In genomic region chr10:117543245-117543998, GRCh38 we compare ENCODE assay signal across 11 cellular contexts. TPM values are rescaled to one million over a fixed set of nuclear protein-coding genes. Genes with fewer than 3 reads are reported as not detected.
DNase-seq lines count a peak whose midpoint lies in the region; ATAC-seq, FAIRE-seq and TF ChIP-seq lines count a peak whose summit lies in the region.
"Had no signal": no experiment of that assay in that cellular context is flagged by ENCODE, and none has a peak within 500 bp of the region (broad histone marks: within the 10 kb centered on the region; RNA-seq: fewer than 3 reads in every experiment).

No MANE protein-coding gene starts in this region.

- no peak overlapping the region for H2BK15ac ChIP-seq in H1 (ENCODE audit: low read length)

- peaks cover 36% of the 10 kb centered on the region for H3K4me1 Mint-ChIP-seq in neural crest cell

- H3K27me3 Mint-ChIP-seq in neural crest cell (ENCODE audit: low read depth), result peaks cover 100% of the 10 kb centered on the region

- H2BK120ac ChIP-seq in H1 (replicated peaks; ENCODE audit: low read depth, low read length), result no peak overlapping the region

- no peaks in the 10 kb centered on the region for H3K79me1 ChIP-seq in H1 (ENCODE audit: low read depth, low read length)

- peak overlapping the region; percentile 80 for H3K4me3 Mint-ChIP-seq in neural crest cell

- TF ChIP-seq CTCF in AG10803 (conservative IDR thresholded peaks at IDR 0.05; ENCODE audit: low read length), result no peak; the same call in 1 of the 2 replicates
- TF ChIP-seq CTCF in H1 (IDR thresholded peaks at IDR 0.05; ENCODE audit: control extremely low read depth in 1 of 3, insufficient read depth in 1 of 3, low read depth in 1 of 3, low read length in 3 of 3), result no peak
- peak; percentile 49 for TF ChIP-seq CTCF in neural crest cell (conservative IDR thresholded peaks at IDR 0.05)

- H3K4me3 ChIP-seq in AG10803 (ENCODE audit: low read length), result peak overlapping the region; percentile 96
- peak overlapping the region; percentile 45 for H3K4me3 ChIP-seq in MG63
- peak overlapping the region; percentile 18 to 62 (median 36) for H3K4me3 ChIP-seq in H1 (ENCODE audit: extremely low read depth in 1 of 4, insufficient read depth in 2 of 4, low read depth in 3 of 4, low read length in 4 of 4)

- H3K56ac ChIP-seq in H1 (replicated peaks; ENCODE audit: insufficient read length, low read depth, low read length), result no peak overlapping the region

- H3K9me3 Mint-ChIP-seq in neural crest cell, result no peaks in the 10 kb centered on the region

- no peak for TF ChIP-seq RAD21 in H1 (IDR thresholded peaks at IDR 0.05 in 1 of 2, conservative IDR thresholded peaks at IDR 0.05 in 1 of 2; ENCODE audit: low read depth in 2 of 2, low read length in 2 of 2)

- H2AK5ac ChIP-seq in H1 (ENCODE audit: low read depth, low read length), result no peak overlapping the region

- H3K4me1 ChIP-seq in H1 (replicated peaks in 1 of 4; ENCODE audit: control insufficient read depth in 3 of 4, insufficient read depth in 4 of 4, low read length in 3 of 4), result peaks cover 0 to 37% (median 20%) of the 10 kb centered on the region in 4 experiments; a peak in 6 of 7 replicates

- no peak for FAIRE-seq in H1 (lab: Jason Lieb, UNC)
- FAIRE-seq: colon, GM18507 had no signal

- peak overlapping the region; percentile 83 to 84 for H3K4me2 ChIP-seq in H1 (ENCODE audit: insufficient read depth in 1 of 2, low read depth in 2 of 2, low read length in 2 of 2)

- WGBS in H1 (ENCODE audit: extremely low coverage in 1 of 2, insufficient coverage in 1 of 2, insufficient read length in 1 of 2, insufficient replicate concordance in 2 of 2, low coverage in 1 of 2, low lambda C conversion rate in 2 of 2, missing lambda C conversion rate in 1 of 2), 2 experiments, result 1% methylated on average over 59 of the region's 88 CpGs; no CpG with 5 or more reads in 1 of the 2 experiments

- H3K9ac ChIP-seq in H1 (replicated peaks in 1 of 4; ENCODE audit: extremely low read depth in 1 of 4, low read depth in 3 of 4, low read length in 3 of 4), result no peak overlapping the region

- peaks cover 2% of the 10 kb centered on the region for H3K36me3 Mint-ChIP-seq in neural crest cell (ENCODE audit: low read depth)

- POLR2A ChIA-PET in H1 (lab: Charles Lee; ENCODE audit: partially characterized antibody), result interaction anchor here (0.9 kb wide), 1 partner anchor 9 kb away, joined by 3 read pairs; no protein-coding TSS in a partner anchor

- no peak overlapping the region for H4K91ac ChIP-seq in H1 (replicated peaks; ENCODE audit: insufficient read length, low read length)

- H3K14ac ChIP-seq in H1 (ENCODE audit: insufficient read length), result no peak overlapping the region

- DNase-seq in AG10803 (ENCODE audit: low read depth), result peak; percentile 52
- DNase-seq in MG63, result peak; percentile 62
- DNase-seq in H1 (ENCODE audit: low read depth in 1 of 2, low spot score in 2 of 2), result peak in 1 of 2 experiments; percentile 80
- DNase-seq in neural crest cell (ENCODE audit: low read depth, low spot score), result no peak
- no peak for DNase-seq in cerebellar cortex (ENCODE audit: low spot score)
- no peak for DNase-seq in midbrain (lab: John Stamatoyannopoulos, UW)
- no peak for DNase-seq in NK-92 (lab: John Stamatoyannopoulos, UW; ENCODE audit: unreplicated experiment)
- DNase-seq: NCI-H2081 treated with DMSO at 0.1 percent for 48 hours had no signal

- no peak overlapping the region; the same call in 1 of the 2 replicates for H2AFZ ChIP-seq in H1 (ENCODE audit: low read length)

- 0 out of 2 replicates have a peak overlapping the region, but pooled peaks have one; percentile 42 for H4K8ac ChIP-seq in H1 (ENCODE audit: extremely low read depth, insufficient read depth, low read length)

- peak overlapping the region; percentile 78; the same call in 1 of the 2 replicates for H3K18ac ChIP-seq in H1 (ENCODE audit: extremely low read depth, low read length)

- H3K9me3 ChIP-seq in MG63, result no peaks in the 10 kb centered on the region
- H3K9me3 ChIP-seq in H1 (ENCODE audit: insufficient read depth in 2 of 2, low read depth in 1 of 2, low read length in 1 of 2), result no peaks in the 10 kb centered on the region

- H3K36me3 ChIP-seq in MG63 (no peaks in the 10 kb centered on the region), H1 (ENCODE audit: control insufficient read depth in 2 of 4, insufficient read depth in 4 of 4, low read length in 3 of 4) (no peaks in the 10 kb centered on the region; a peak in 1 of 8 replicates)

- H3K4ac ChIP-seq in H1 (replicated peaks; ENCODE audit: insufficient read length, low read depth, low read length), result no peak overlapping the region

- no peak for TF ChIP-seq POLR2A in H1 (IDR thresholded peaks at IDR 0.05; ENCODE audit: control extremely low read depth in 1 of 2, low read depth in 2 of 2, low read length in 2 of 2)

- H4K20me1 ChIP-seq in H1 (replicated peaks in 1 of 2; ENCODE audit: control insufficient read depth in 1 of 2, insufficient read depth in 2 of 2, low read length in 2 of 2), result peaks cover 38 to 44% of the 10 kb centered on the region in 2 experiments

- CTCF ChIA-PET in H1 (lab: Charles Lee; ENCODE audit: partially characterized antibody), result interaction anchor here (1.1 to 7.6 kb wide), 3 partner anchors 9 to 43 kb away, joined by 4 to 84 read pairs (median 13); no protein-coding TSS in a partner anchor

- no peak overlapping the region for H2BK20ac ChIP-seq in H1 (ENCODE audit: low read length)

- no peaks in the 10 kb centered on the region for H3K79me2 ChIP-seq in H1 (ENCODE audit: control insufficient read depth in 1 of 2, insufficient read depth in 2 of 2, low read length in 2 of 2)

- no peak for ATAC-seq in GM19455 (IDR thresholded peaks at IDR 0.05; ENCODE audit: unreplicated experiment)

- no peak overlapping the region for H3K27ac Mint-ChIP-seq in neural crest cell (ENCODE audit: unreplicated experiment)

- peaks cover 27% of the 10 kb centered on the region for H3K27me3 ChIP-seq in MG63
- H3K27me3 ChIP-seq in H1 (replicated peaks in 1 of 4; ENCODE audit: control insufficient read depth in 3 of 4, extremely low read depth in 1 of 4, insufficient read depth in 3 of 4, low read length in 3 of 4), result peaks cover 92 to 99% (median 97%) of the 10 kb centered on the region in 4 experiments

- peak overlapping the region; percentile 84; the same call in 1 of the 2 replicates for H2BK12ac ChIP-seq in H1 (ENCODE audit: low read depth, low read length)

- H3K23me2 ChIP-seq in H1 (ENCODE audit: low read depth, low read length), result peaks cover 6% of the 10 kb centered on the region; the same call in 1 of the 2 replicates

- no peak overlapping the region; the same call in 1 of the 2 replicates for H2BK5ac ChIP-seq in H1 (ENCODE audit: low read depth, low read length)

- no peak overlapping the region for H3K23ac ChIP-seq in H1 (ENCODE audit: insufficient read length)

- TF ChIP-seq EP300 in H1 (IDR thresholded peaks at IDR 0.05; ENCODE audit: borderline replicate concordance in 1 of 2, low read depth in 2 of 2, low read length in 2 of 2), result no peak

- H4K5ac ChIP-seq in H1 (ENCODE audit: insufficient read length, low read depth, low read length), result no peak overlapping the region

- no peak overlapping the region for H3K27ac ChIP-seq in H1 (ENCODE audit: low read depth, low read length)

TF ChIP-seq in H1, 55 proteins besides CTCF, POLR2A, EP300 and RAD21 (continues in another document):
- TF ChIP-seq, protein P1, sequence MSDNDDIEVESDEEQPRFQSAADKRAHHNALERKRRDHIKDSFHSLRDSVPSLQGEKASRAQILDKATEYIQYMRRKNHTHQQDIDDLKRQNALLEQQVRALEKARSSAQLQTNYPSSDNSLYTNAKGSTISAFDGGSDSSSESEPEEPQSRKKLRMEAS (IDR thresholded peaks at IDR 0.05), result 0 out of 2 replicates have a peak, but pooled peaks have one; percentile 7
- TF ChIP-seq CTBP2 (IDR thresholded peaks at IDR 0.05; ENCODE audit: borderline replicate concordance, insufficient read depth, insufficient read length, low read length), result peak; percentile 64
- no peak for TF ChIP-seq POLR2AphosphoS5 (IDR thresholded peaks at IDR 0.05; ENCODE audit: low read depth, low read length)
- peak; percentile 92 for TF ChIP-seq EZH2 (IDR thresholded peaks at IDR 0.05; ENCODE audit: low read depth, low read length, severe bottlenecking)
- no peak for TF ChIP-seq NRF1 (IDR thresholded peaks at IDR 0.05; ENCODE audit: low read depth, low read length)
- no peak for TF ChIP-seq TAF7 (optimal IDR thresholded peaks at IDR 0.05; ENCODE audit: borderline replicate concordance, low read depth, low read length)
- TF ChIP-seq EGR1 (IDR thresholded peaks at IDR 0.05; ENCODE audit: borderline replicate concordance, low read depth, low read length), result no peak
- no peak for TF ChIP-seq JUN (IDR thresholded peaks at IDR 0.05; ENCODE audit: low read depth, low read length)
- no peak for TF ChIP-seq FOSL1 (IDR thresholded peaks at IDR 0.05; ENCODE audit: insufficient read depth, low read depth, low read length)
- TF ChIP-seq NANOG (IDR thresholded peaks at IDR 0.05; ENCODE audit: insufficient read depth, low read depth, low read length, poor library complexity, severe bottlenecking), result no peak
- TF ChIP-seq SIX5 (IDR thresholded peaks at IDR 0.05; ENCODE audit: low read depth, low read length), result no peak
- no peak for TF ChIP-seq CHD2 (IDR thresholded peaks at IDR 0.05; ENCODE audit: low read length)
- TF ChIP-seq ASH2L (IDR thresholded peaks at IDR 0.05; ENCODE audit: low read length), result peak; percentile 74
- no peak for TF ChIP-seq E2F6 (IDR thresholded peaks at IDR 0.05)
- peak; percentile 60 for TF ChIP-seq RNF2 (IDR thresholded peaks at IDR 0.05; ENCODE audit: borderline replicate concordance, low read depth, low read length, missing control alignments, poor library complexity, severe bottlenecking)

RNA-seq across cellular contexts. Expression of gene EMX2, which starts 0.9 kb away (rescaled TPM):
- 0.33 TPM in 1 of 2 replicates, not detected in the other for total RNA-seq in MG63 (2014; rRNA removed; shearing (Covaris generic); ENCODE audit: low replicate concordance)
- total RNA-seq in H1 (2021; fragmentation: NEBNext Ultra II Directional; extraction: Animal tissue kit (Norgen Biotek cat#: 25700)), result not detected in 2 replicates
- polyA plus RNA-seq in H1 (2011; rRNA removed), result not detected in 2 replicates
- 0.06 TPM for polyA plus RNA-seq in H1 (2011; cell fraction: cytosol; rRNA removed)
- polyA plus RNA-seq in H1 (2011; cell fraction: nucleus; rRNA removed), result 0.04 TPM
- 0.08 to 0.23 TPM (median 0.14 TPM) in 4 replicates for polyA plus RNA-seq in H1 (2012, experiment 1 of 2)
- polyA plus RNA-seq in H1 (2012, experiment 2 of 2), result 0.10 TPM
- polyA plus RNA-seq in H1 (2013, experiment 1 of 2), result 0.04 TPM
- polyA plus RNA-seq in H1 (2013, experiment 2 of 2), result not detected
- not detected in 2 replicates for polyA minus RNA-seq in H1 (2011; rRNA and poly(A)+ RNA removed)
- polyA minus RNA-seq in H1 (2011; cell fraction: cytosol; rRNA and poly(A)+ RNA removed), result not detected
- polyA minus RNA-seq in H1 (2011; cell fraction: nucleus; rRNA and poly(A)+ RNA removed), result not detected
- 1.0 and 1.1 TPM in 2 replicates for total RNA-seq in neural crest cell

Comparison
In these comparisons a context has a peak if more than half of its experiments do, and no peak if none do; other contexts are left out.
1. DNase-seq: peak in AG10803 (single experiment) and MG63 (single experiment); none in neural crest cell (single experiment), cerebellar cortex (single experiment), midbrain (single experiment) and NK-92 (single experiment).
2. H3K4me3 ChIP-seq: peak in every context shown above with its lines; median percentile 96 in AG10803; 45 in MG63; 36 in H1.